Comparison of ENCODE assay signal across 16 cellular contexts in the genomic region with DNA sequence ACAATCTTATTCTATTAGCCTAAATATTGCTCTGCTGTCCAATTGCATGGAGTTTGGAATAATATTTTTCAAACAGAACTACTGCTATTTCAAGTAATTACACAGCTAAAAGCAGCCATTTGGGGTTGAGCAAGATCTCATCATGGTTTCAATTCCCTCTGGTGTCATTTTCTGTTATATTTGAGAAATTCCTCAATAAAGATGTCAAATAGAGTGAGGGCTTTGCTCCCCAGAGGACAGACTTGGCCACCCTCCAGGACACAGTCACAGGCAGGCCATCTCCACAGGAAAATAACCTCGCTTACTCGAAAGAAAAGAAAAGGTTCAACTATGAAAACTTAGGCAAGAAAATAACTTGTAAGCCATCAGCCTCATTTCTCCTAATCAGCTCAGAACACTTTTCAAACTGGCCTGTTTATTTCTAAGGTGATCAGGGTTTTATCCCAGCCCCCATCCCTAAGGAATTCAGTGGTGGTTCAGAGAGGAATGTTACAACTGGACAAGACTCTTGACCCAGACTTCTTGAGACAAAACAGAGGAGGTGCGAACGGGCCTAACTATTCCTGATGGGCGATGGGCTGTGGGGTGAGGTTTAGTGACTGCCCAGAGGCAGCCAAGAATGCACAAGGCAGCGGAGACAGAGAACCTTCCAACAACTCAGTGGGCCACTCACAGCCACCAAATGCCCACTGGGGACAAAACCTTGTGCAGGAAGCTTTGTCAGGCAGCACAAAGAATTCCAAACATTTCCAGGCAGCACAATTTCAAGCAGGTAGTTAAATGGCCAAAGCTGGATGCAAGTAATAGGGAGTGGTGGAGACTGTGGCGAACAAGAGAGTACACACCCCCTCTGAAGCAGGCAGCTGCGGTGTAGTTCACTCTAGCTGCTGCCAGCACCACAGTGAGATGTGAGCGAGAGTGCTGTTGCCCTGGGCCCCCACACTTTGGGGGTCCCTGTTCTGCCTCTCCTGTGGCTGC. TPM values are rescaled to one million over a fixed set of nuclear protein-coding genes. Genes with fewer than 3 reads are reported as not detected.
A peak's percentile ranks its signal among the peaks of the same experiment; 100 is the strongest.
DNase-seq lines count a peak whose midpoint lies in the region; ATAC-seq and TF ChIP-seq lines count a peak whose summit lies in the region.
"Had no signal": no experiment of that assay in that cellular context is flagged by ENCODE, and none has a peak within 500 bp of the region (broad histone marks: within the 10 kb centered on the region; RNA-seq: fewer than 3 reads in every experiment).

No MANE protein-coding gene starts in this region.

- H3K27me3 ChIP-seq in heart left ventricle, result peaks cover 0 to 13% (median 0%) of the 10 kb centered on the region in 9 donors
- no peaks in the 10 kb centered on the region for H3K27me3 ChIP-seq in colonic mucosa
- H3K27me3 ChIP-seq: body of pancreas had no signal

- 71 to 79% (median 73%) methylated on average over 9 of the region's 9 CpGs for WGBS in heart left ventricle, 4 donors

- intact Hi-C loops in heart left ventricle (cut with DNase I) (no loop called here), colonic mucosa (cut with DNase I) (no loop called here)

- DNase-seq in GM03348 (ENCODE audit: low spot score), result peak; percentile 35
- peak; percentile 72 for DNase-seq in NOMO-1 treated with dmso at 0.1 percent for 144 hours (lab: John Stamatoyannopoulos, UW; ENCODE audit: unreplicated experiment)
- peak in 4 of 5 donors; percentile 31 to 66 (median 44) for DNase-seq in heart left ventricle
- peak; percentile 11 for DNase-seq in skeletal muscle cell (ENCODE audit: low read depth)
- DNase-seq in colonic mucosa, result no peak
- no peak for DNase-seq in GM10266 (ENCODE audit: extremely low spot score)
- DNase-seq: activated T-cell treated with anti-CD3 and anti-CD28 coated beads, Interleukin-2, amount 50 U/mL, for 1 hour; immature natural killer cell; NCI-H226; stimulated activated CD8-positive, alpha-beta memory T cell treated with anti-CD3 and anti-CD28 coated beads, Interleukin-4, amount 100 ng/mL, for 48 hours had no signal

- TF ChIP-seq CTCF in heart left ventricle (IDR thresholded peaks at IDR 0.05), result no peak
- no peak for TF ChIP-seq CTCF in colonic mucosa (IDR thresholded peaks at IDR 0.05)
- TF ChIP-seq CTCF in GM10266 (IDR thresholded peaks at IDR 0.05; ENCODE audit: control insufficient read depth, insufficient read depth, low read depth, missing control alignments), result no peak

- no peak for TF ChIP-seq POLR2A in heart left ventricle (IDR thresholded peaks at IDR 0.05)

- H3K27ac ChIP-seq in heart left ventricle (no peak overlapping the region), colonic mucosa (no peak overlapping the region)
- H3K27ac ChIP-seq: body of pancreas, epithelial cell of prostate had no signal

- H3K4me3 ChIP-seq in heart left ventricle (no peak overlapping the region), skeletal muscle cell (ENCODE audit: low read depth, low read length) (no peak overlapping the region), colonic mucosa (no peak overlapping the region)
- H3K4me3 ChIP-seq: body of pancreas had no signal

- no peaks in the 10 kb centered on the region for H3K9me3 ChIP-seq in heart left ventricle
- H3K9me3 ChIP-seq in colonic mucosa, result no peaks in the 10 kb centered on the region
- H3K9me3 ChIP-seq: body of pancreas had no signal

- H3K4me1 ChIP-seq in heart left ventricle (peaks cover 0 to 16% (median 3%) of the 10 kb centered on the region in 12 donors), colonic mucosa (no peaks in the 10 kb centered on the region)
- H3K4me1 ChIP-seq: body of pancreas had no signal

- H3K9ac ChIP-seq in colonic mucosa (ENCODE audit: low read depth in 2 of 2, low read length in 2 of 2), result no peak overlapping the region

- ATAC-seq in heart left ventricle (no peak), HG02970 (IDR thresholded peaks at IDR 0.05; ENCODE audit: low FRiP score, unreplicated experiment) (no peak), HG03039 (IDR thresholded peaks at IDR 0.05; ENCODE audit: unreplicated experiment) (no peak)
- ATAC-seq: body of pancreas; naive thymus-derived CD8-positive, alpha-beta T cell; WTC11 had no signal

- no peaks in the 10 kb centered on the region for H3K36me3 ChIP-seq in heart left ventricle
- no peaks in the 10 kb centered on the region for H3K36me3 ChIP-seq in colonic mucosa

RNA-seq across cellular contexts. Expression of a gene that starts 29.4 kb away (rescaled TPM):
- total RNA-seq in heart left ventricle, result under 1 TPM in 8 of 9 donors, not detected in 1; 0.06 to 0.40 (median 0.31) TPM
- polyA plus RNA-seq in heart left ventricle, result under 1 TPM; 0.04 to 0.06 TPM
- 1 to 10 TPM; 1.7 to 5.6 TPM for total RNA-seq in colonic mucosa
- total RNA-seq: naive thymus-derived CD8-positive, alpha-beta T cell had no signal
- polyA plus RNA-seq: naive thymus-derived CD8-positive, alpha-beta T cell had no signal

Comparison
In these comparisons a context has a peak if more than half of its experiments do, and no peak if none do; other contexts are left out.
1. DNase-seq: peak in GM03348 (single experiment), NOMO-1 treated with dmso at 0.1 percent for 144 hours (single experiment), heart left ventricle (4 of 5) and skeletal muscle cell (single experiment); none in colonic mucosa (single experiment) and GM10266 (single experiment).